ENCODE assay signal across 26 cellular contexts in genomic region chr14:86780461-86780860, GRCh38.
"Had no signal": no experiment of that assay in that cellular context is flagged by ENCODE, and none has a peak within 500 bp of the region (broad histone marks: within the 10 kb centered on the region; RNA-seq: fewer than 3 reads in every experiment).

No MANE protein-coding gene starts in this region.

- H3K4me1 ChIP-seq: left lung, lower lobe of right lung, right atrium auricular region, stomach, tibial artery, uterus had no signal

- H3K4me3 Mint-ChIP-seq: immature natural killer cell; mesothelial cell of epicardium; naive B cell; natural killer cell; stimulated activated naive B cell treated with anti-CD40 and anti-IgM and Interleukin-4, amounts not matched to agents 10 μg/mL and 1 μg/mL and 100 μg/mL, for 72 hours had no signal

- H3K4me1 Mint-ChIP-seq: immature natural killer cell; naive B cell; natural killer cell; stimulated activated naive B cell treated with anti-CD40 and anti-IgM and Interleukin-4, amounts not matched to agents 10 μg/mL and 1 μg/mL and 100 μg/mL, for 72 hours had no signal

- H3K27ac Mint-ChIP-seq: immature natural killer cell; mesothelial cell of epicardium; naive B cell; natural killer cell; progenitor cell of endocrine pancreas; stimulated activated naive B cell treated with anti-CD40 and anti-IgM and Interleukin-4, amounts not matched to agents 10 μg/mL and 1 μg/mL and 100 μg/mL, for 72 hours had no signal

- H3K27ac ChIP-seq: left lung, lower lobe of right lung, ovary, right atrium auricular region, skin epidermis, stomach, thoracic aorta, tibial artery, uterus had no signal

- H3K36me3 Mint-ChIP-seq: naive B cell; natural killer cell; stimulated activated naive B cell treated with anti-CD40 and anti-IgM and Interleukin-4, amounts not matched to agents 10 μg/mL and 1 μg/mL and 100 μg/mL, for 72 hours had no signal

- H3K27me3 ChIP-seq: left lung, ovary, right atrium auricular region, stomach, tibial artery, uterus had no signal

- DNase-seq: hypothalamus; immature natural killer cell; kidney; left colon; left lung; lower lobe of right lung; mammary epithelial cell; mesenchymal stem cell; naive B cell; natural killer cell; ovary; stimulated activated CD4-positive, alpha-beta T cell treated with anti-CD3 and anti-CD28 coated beads, Interleukin-12 subunit alpha, Interleukin-12 subunit beta, amount 100 ng/mL, for 4 hours; stimulated activated CD4-positive, alpha-beta T cell treated with anti-CD3 and anti-CD28 coated beads, Interleukin-15, amount 100 ng/mL, for 24 hours; stimulated activated CD4-positive, alpha-beta T cell treated with anti-CD3 and anti-CD28 coated beads, Interleukin-2, amount 100 ng/mL, for 24 hours; stimulated activated CD4-positive, alpha-beta T cell treated with anti-CD3 and anti-CD28 coated beads, Interleukin-4, amount 100 ng/mL, for 1 hour; stimulated activated naive B cell treated with anti-CD40 and anti-IgM and Interleukin-4, amounts not matched to agents 10 μg/mL and 1 μg/mL and 100 μg/mL, for 72 hours; stimulated activated naive CD8-positive, alpha-beta T cell treated with anti-CD3 and anti-CD28 coated beads, Interleukin-15, Interleukin-2, amounts not matched to agents 100 U/mL and 50 U/mL, for 24 hours; stomach; tibial artery; trophoblast cell; uterus had no signal

- H3K9me3 ChIP-seq: left lung, lower lobe of right lung, ovary, right atrium auricular region, stomach, thoracic aorta, tibial artery, uterus had no signal

- H3K27me3 Mint-ChIP-seq: naive B cell; progenitor cell of endocrine pancreas; stimulated activated naive B cell treated with anti-CD40 and anti-IgM and Interleukin-4, amounts not matched to agents 10 μg/mL and 1 μg/mL and 100 μg/mL, for 72 hours had no signal

- H3K36me3 ChIP-seq: left lung, lower lobe of right lung, ovary, right atrium auricular region, stomach, thoracic aorta, tibial artery, uterus had no signal

- H3K4me3 ChIP-seq: left lung, lower lobe of right lung, ovary, right atrium auricular region, skin epidermis, stomach, thoracic aorta, tibial artery, uterus had no signal
